ENCODE assay signal across 7 cellular contexts in the genomic region with DNA sequence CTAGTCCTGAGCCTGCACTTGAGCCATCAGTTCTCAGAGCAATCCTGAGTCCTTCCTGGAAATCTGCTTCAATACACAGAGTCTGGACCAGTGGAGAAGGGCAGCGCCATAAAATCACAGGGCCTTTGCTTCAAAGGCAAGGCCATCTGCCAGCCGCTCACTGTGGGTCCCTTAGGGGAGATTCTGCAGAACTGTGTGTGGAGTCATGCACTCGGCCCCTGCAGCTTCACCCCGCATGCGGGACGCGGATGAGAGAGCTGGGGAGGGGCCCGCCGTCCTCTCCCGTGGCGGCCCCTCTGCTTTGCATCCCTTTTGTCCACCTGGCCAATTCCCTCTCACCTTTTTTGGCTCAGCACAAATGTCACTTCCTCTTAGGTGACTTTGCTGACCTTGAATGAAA.
"Had no signal": no experiment of that assay in that cellular context is flagged by ENCODE, and none has a peak within 500 bp of the region (broad histone marks: within the 10 kb centered on the region; RNA-seq: fewer than 3 reads in every experiment).

No MANE protein-coding gene starts in this region.

- H3K9me3 Mint-ChIP-seq: GM23338, HFFc6 had no signal

- DNase-seq: H7, HFFc6, IMR-90 had no signal

- H3K4me3 Mint-ChIP-seq: GM23338, HFFc6 had no signal

- H3K4me1 ChIP-seq: HAP-1 had no signal

- H3K27ac Mint-ChIP-seq: HFFc6 had no signal

- H3K4me3 ChIP-seq: GM23338, HAP-1, K562 had no signal

- H3K9me3 ChIP-seq: HAP-1 had no signal

- H3K36me3 ChIP-seq: HAP-1 had no signal

- ATAC-seq: GM23338, HCT116, K562 had no signal
